Comparison of ENCODE assay signal across 11 cellular contexts in the genomic region with DNA sequence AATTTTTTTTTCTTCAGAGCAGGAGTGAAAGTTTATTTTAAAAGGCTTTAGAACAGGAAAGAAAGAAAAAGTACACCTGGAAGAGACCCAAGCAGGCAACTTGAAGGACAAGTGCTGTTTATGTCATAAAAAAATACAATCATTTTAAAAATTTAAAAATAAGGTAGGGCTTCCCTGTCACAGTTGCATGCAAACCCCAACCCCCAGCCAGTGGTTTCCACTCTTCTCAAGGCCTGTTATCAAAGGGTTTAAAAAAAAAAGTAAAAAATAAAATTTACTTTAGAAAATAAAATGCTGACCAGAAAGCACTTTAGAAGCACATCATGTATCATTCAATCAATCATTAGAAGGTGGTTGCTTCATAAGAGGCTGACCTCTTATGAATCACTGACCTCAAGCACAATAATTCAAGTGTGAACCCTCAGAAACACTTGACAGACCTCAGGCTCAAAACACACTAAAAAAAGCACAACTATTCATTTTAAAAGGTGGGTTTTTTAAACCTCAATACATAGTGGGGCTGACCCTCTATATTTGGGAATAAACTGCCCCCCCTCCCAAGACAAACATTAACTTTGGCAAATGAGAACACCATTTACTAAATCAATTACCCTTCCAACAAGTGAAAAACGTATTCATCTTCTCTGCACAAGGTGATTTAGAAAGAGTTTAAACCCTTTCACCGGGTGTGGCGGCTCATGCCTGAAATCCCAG. TPM values are rescaled to one million over a fixed set of nuclear protein-coding genes. Genes with fewer than 3 reads are reported as not detected.
DNase-seq lines count a peak whose midpoint lies in the region; ATAC-seq and TF ChIP-seq lines count a peak whose summit lies in the region.
"Had no signal": no experiment of that assay in that cellular context is flagged by ENCODE, and none has a peak within 500 bp of the region (broad histone marks: within the 10 kb centered on the region; RNA-seq: fewer than 3 reads in every experiment).

No MANE protein-coding gene starts in this region.

- intact Hi-C loops in transverse colon (cut with DNase I; ENCODE audit: low total_unique reads) (no loop called here), vagina (cut with DNase I) (no loop called here)

- TF ChIP-seq EP300 in transverse colon (IDR thresholded peaks at IDR 0.05; ENCODE audit: low read depth) = no peak

- in situ Hi-C loops in transverse colon (cut with MboI; ENCODE audit: low pct_ligation_motif_present in 1 of 4, low pct_unique_long_range_greater_than_20kb in 1 of 4, low sequenced_read_pairs in 3 of 4) = no loop called here

- H3K4me3 ChIP-seq in transverse colon (no peak overlapping the region), vagina (no peak overlapping the region)

- no peaks in the 10 kb centered on the region for H3K9me3 Mint-ChIP-seq in activated CD8-positive, alpha-beta memory T cell treated with anti-CD3 and anti-CD28 coated beads, Interleukin-2, amount 10 ng/mL, durations not matched to agents 7 days and 5 days (ENCODE audit: low read depth)
- H3K9me3 Mint-ChIP-seq: H9 had no signal

- no peaks in the 10 kb centered on the region for H3K27me3 ChIP-seq in transverse colon
- no peaks in the 10 kb centered on the region for H3K27me3 ChIP-seq in vagina

- H3K36me3 ChIP-seq in transverse colon (no peaks in the 10 kb centered on the region), vagina (no peaks in the 10 kb centered on the region)

- H3K27me3 Mint-ChIP-seq in activated CD8-positive, alpha-beta memory T cell treated with anti-CD3 and anti-CD28 coated beads, Interleukin-2, amount 10 ng/mL, durations not matched to agents 7 days and 5 days = no peaks in the 10 kb centered on the region

- 59 to 65% methylated on average over 3 of the region's 3 CpGs for whole genome bisulfite sequencing in transverse colon (ENCODE audit: low coverage in 1 of 2), 2 donors

- H3K9me3 ChIP-seq in transverse colon = no peaks in the 10 kb centered on the region
- no peaks in the 10 kb centered on the region for H3K9me3 ChIP-seq in vagina

- ATAC-seq in activated CD8-positive, alpha-beta memory T cell treated with anti-CD3 and anti-CD28 coated beads, Interleukin-2, amount 10 ng/mL, durations not matched to agents 7 days and 5 days = peak; percentile 57
- no peak for ATAC-seq in HG03378 (IDR thresholded peaks at IDR 0.05; ENCODE audit: unreplicated experiment)

- no peak overlapping the region for H3K4me3 Mint-ChIP-seq in activated CD8-positive, alpha-beta memory T cell treated with anti-CD3 and anti-CD28 coated beads, Interleukin-2, amount 10 ng/mL, durations not matched to agents 7 days and 5 days
- H3K4me3 Mint-ChIP-seq: H9 had no signal

- TF ChIP-seq POLR2A in transverse colon (IDR thresholded peaks at IDR 0.05) (no peak), vagina (IDR thresholded peaks at IDR 0.05) (no peak)

- peaks cover 21% of the 10 kb centered on the region for H3K4me1 Mint-ChIP-seq in activated CD8-positive, alpha-beta memory T cell treated with anti-CD3 and anti-CD28 coated beads, Interleukin-2, amount 10 ng/mL, durations not matched to agents 7 days and 5 days
- H3K4me1 Mint-ChIP-seq: H9 had no signal

- H3K4me1 ChIP-seq in transverse colon = peaks cover 10 to 35% (median 16%) of the 10 kb centered on the region in 4 donors
- H3K4me1 ChIP-seq in vagina = peaks cover 30% of the 10 kb centered on the region

- CTCF ChIA-PET in activated CD8-positive, alpha-beta memory T cell treated with anti-CD3 and anti-CD28 coated beads, Interleukin-2, amount 10 ng/mL, durations not matched to agents 7 days and 5 days (lab: Charles Lee) = interaction anchor here (0.8 kb wide), 1 partner anchor 78 kb away, joined by 6 read pairs; no protein-coding TSS in a partner anchor

- TF ChIP-seq CTCF in transverse colon (IDR thresholded peaks at IDR 0.05) (no peak), vagina (IDR thresholded peaks at IDR 0.05) (no peak)

- peak overlapping the region in 3 of 4 donors; percentile 10 to 26 (median 13) for H3K27ac ChIP-seq in transverse colon
- H3K27ac ChIP-seq in vagina = no peak overlapping the region
- H3K27ac ChIP-seq: C4-2B had no signal

- DNase-seq in activated CD8-positive, alpha-beta memory T cell treated with anti-CD3 and anti-CD28 coated beads, Interleukin-2, amount 10 ng/mL, durations not matched to agents 7 days and 5 days = no peak
- no peak for DNase-seq in activated CD8-positive, alpha-beta memory T cell treated with anti-CD3 and anti-CD28 coated beads, Interleukin-2, amount 50 U/mL, for 48 hours
- DNase-seq in NCI-H226 (peak; percentile 41), hepatic stellate cell (ENCODE audit: low spot score) (peak; percentile 41), transverse colon (no peak), vagina (ENCODE audit: extremely low spot score in 2 of 2) (no peak)
- no peak for DNase-seq in stimulated activated CD4-positive, alpha-beta T cell treated with anti-CD3 and anti-CD28 coated beads, Interleukin-2, amount 100 ng/mL, for 48 hours
- DNase-seq: H9, NCI-H345 had no signal

- peaks cover 6% of the 10 kb centered on the region for H3K36me3 Mint-ChIP-seq in activated CD8-positive, alpha-beta memory T cell treated with anti-CD3 and anti-CD28 coated beads, Interleukin-2, amount 10 ng/mL, durations not matched to agents 7 days and 5 days

- no peak overlapping the region for H3K27ac Mint-ChIP-seq in activated CD8-positive, alpha-beta memory T cell treated with anti-CD3 and anti-CD28 coated beads, Interleukin-2, amount 10 ng/mL, durations not matched to agents 7 days and 5 days

RNA-seq across cellular contexts. Expression of gene ILRUN, which starts 15.6 kb away (rescaled TPM):
- 10 to 100 TPM; 73.7 to 79.8 TPM for total RNA-seq in activated CD8-positive, alpha-beta memory T cell treated with anti-CD3 and anti-CD28 coated beads, Interleukin-2, amount 10 ng/mL, durations not matched to agents 7 days and 5 days
- total RNA-seq in transverse colon = 10 to 100 TPM; 34.8 to 81.0 (median 52.9) TPM
- total RNA-seq in vagina = 48.4 TPM

Comparison
In these comparisons a context has a peak if more than half of its experiments do, and no peak if none do; other contexts are left out.
1. DNase-seq: peak in NCI-H226 (single experiment) and hepatic stellate cell (single experiment); none in activated CD8-positive, alpha-beta memory T cell treated with anti-CD3 and anti-CD28 coated beads, Interleukin-2, amount 10 ng/mL, durations not matched to agents 7 days and 5 days (single experiment), activated CD8-positive, alpha-beta memory T cell treated with anti-CD3 and anti-CD28 coated beads, Interleukin-2, amount 50 U/mL, for 48 hours (single experiment), transverse colon (single experiment), vagina (0 of 2) and stimulated activated CD4-positive, alpha-beta T cell treated with anti-CD3 and anti-CD28 coated beads, Interleukin-2, amount 100 ng/mL, for 48 hours (0 of 2).